ENCODE assay signal across 30 cellular contexts in the genomic region with DNA sequence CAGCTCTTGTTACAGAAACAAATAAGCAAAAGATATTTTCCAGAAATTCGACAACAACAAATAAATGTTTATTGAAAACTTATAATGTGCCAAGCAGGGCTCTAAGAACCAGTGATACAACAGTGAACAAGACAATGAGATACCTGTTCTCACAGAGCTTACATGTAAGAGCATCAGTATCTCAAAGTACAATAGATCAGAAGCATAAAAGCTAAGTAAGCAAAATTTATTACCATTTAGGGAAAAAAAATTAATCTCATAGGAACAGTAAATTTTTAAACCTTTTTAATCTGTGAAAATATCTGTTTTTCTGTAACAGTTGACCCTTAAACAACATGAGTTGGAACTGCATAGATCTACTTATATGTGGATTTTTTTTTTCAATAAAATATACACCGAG.
"Had no signal": no experiment of that assay in that cellular context is flagged by ENCODE, and none has a peak within 500 bp of the region (broad histone marks: within the 10 kb centered on the region; RNA-seq: fewer than 3 reads in every experiment).

No MANE protein-coding gene starts in this region.

- H3K27me3 ChIP-seq: pancreas, sigmoid colon, spleen, suprapubic skin, tibial artery, upper lobe of right lung had no signal

- H3K9me3 ChIP-seq: pancreas, prostate gland, sigmoid colon, suprapubic skin, thoracic aorta, tibial artery, upper lobe of right lung had no signal

- H3K4me1 Mint-ChIP-seq: mesothelial cell of epicardium, nephron, neural crest cell had no signal

- H3K4me3 Mint-ChIP-seq: mesothelial cell of epicardium; nephron; neural crest cell; stimulated activated effector memory CD8-positive, alpha-beta T cell treated with anti-CD3 and anti-CD28 coated beads, Interleukin-12 subunit alpha, Interleukin-12 subunit beta, amount 100 ng/mL, for 72 hours; stimulated activated naive CD8-positive, alpha-beta T cell treated with anti-CD3 and anti-CD28 coated beads, Interleukin-15, Interleukin-2, amounts not matched to agents 100 ng/mL and 50 ng/mL, for 24 hours had no signal

- H3K9me3 Mint-ChIP-seq: immature natural killer cell; stimulated activated effector memory CD8-positive, alpha-beta T cell treated with anti-CD3 and anti-CD28 coated beads, Interleukin-12 subunit alpha, Interleukin-12 subunit beta, amount 100 ng/mL, for 72 hours had no signal

- H3K27ac Mint-ChIP-seq: immature natural killer cell; mesothelial cell of epicardium; nephron; stimulated activated effector memory CD8-positive, alpha-beta T cell treated with anti-CD3 and anti-CD28 coated beads, Interleukin-12 subunit alpha, Interleukin-12 subunit beta, amount 100 ng/mL, for 72 hours had no signal

- ATAC-seq: pancreas; right cardiac atrium; stimulated activated effector memory CD8-positive, alpha-beta T cell treated with anti-CD3 and anti-CD28 coated beads, Interleukin-12 subunit alpha, Interleukin-12 subunit beta, amount 100 ng/mL, for 72 hours; upper lobe of right lung had no signal

- H3K27me3 Mint-ChIP-seq: naive B cell; stimulated activated naive CD8-positive, alpha-beta T cell treated with anti-CD3 and anti-CD28 coated beads, Interleukin-15, Interleukin-2, amounts not matched to agents 100 ng/mL and 50 ng/mL, for 24 hours had no signal

- FAIRE-seq: islet of Langerhans, kidney, pancreas, small intestine, urothelium cell line had no signal

- H3K4me1 ChIP-seq: pancreas, prostate gland, sigmoid colon, suprapubic skin had no signal

- DNase-seq: hypothalamus; immature natural killer cell; kidney; left ventricle myocardium inferior; mesendoderm; naive B cell; nucleus accumbens; pancreas; posterior cingulate gyrus; retina; right cardiac atrium; sigmoid colon; small intestine; spleen; stimulated activated CD4-positive, alpha-beta T cell treated with anti-CD3 and anti-CD28 coated beads, Interleukin-4, amount 100 ng/mL, for 24 hours; stimulated activated naive CD4-positive, alpha-beta T cell; tibial artery; trophoblast cell; upper lobe of right lung had no signal

- H3K36me3 Mint-ChIP-seq: immature natural killer cell had no signal

- H3K27ac ChIP-seq: left ventricle myocardium inferior, pancreas, prostate gland, sigmoid colon, spleen, suprapubic skin, thoracic aorta, tibial artery, upper lobe of right lung had no signal

- H3K4me3 ChIP-seq: left ventricle myocardium inferior, lung, pancreas, prostate gland, sigmoid colon, spleen, suprapubic skin, thoracic aorta, tibial artery, upper lobe of right lung had no signal

- H3K36me3 ChIP-seq: left ventricle myocardium inferior, pancreas, prostate gland, sigmoid colon, suprapubic skin, thoracic aorta, tibial artery, upper lobe of right lung had no signal
